31 cellular contexts compared by ENCODE assay signal in the genomic region with DNA sequence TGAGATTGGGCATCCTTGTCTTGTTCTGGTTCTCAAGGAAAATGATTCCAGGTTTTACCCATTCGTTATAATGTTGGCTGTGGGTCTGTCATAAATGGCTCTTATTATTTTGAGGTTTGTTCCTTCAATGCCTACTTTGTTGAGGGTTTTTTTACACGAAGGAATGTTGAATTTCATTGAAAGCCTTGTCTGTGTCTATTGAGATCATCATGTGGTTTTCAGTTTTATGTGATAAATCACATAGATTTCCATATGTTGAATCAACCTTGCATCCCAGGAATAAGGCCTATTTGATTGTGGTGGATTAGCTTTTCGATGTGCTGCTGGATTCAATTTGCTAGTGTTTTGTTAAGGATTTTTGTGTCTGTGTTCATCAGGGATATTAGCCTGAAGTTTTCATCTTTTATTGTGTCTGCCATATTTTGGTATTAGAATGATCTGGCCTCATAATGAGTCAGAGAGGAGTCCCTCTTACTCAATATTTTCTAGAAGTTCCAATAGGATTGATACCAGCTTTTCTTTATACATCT.
"Had no signal": no experiment of that assay in that cellular context is flagged by ENCODE, and none has a peak within 500 bp of the region (broad histone marks: within the 10 kb centered on the region; RNA-seq: fewer than 3 reads in every experiment).

No MANE protein-coding gene starts in this region.

- H3K9me3 ChIP-seq: esophagus squamous epithelium, lower lobe of right lung, ovary, psoas muscle, sigmoid colon, thoracic aorta, upper lobe of left lung had no signal

- FAIRE-seq: endometrium, urothelium cell line had no signal

- H3K27me3 ChIP-seq: esophagus squamous epithelium, foreskin keratinocyte, heart right ventricle, ovary, sigmoid colon, spleen, tibial nerve, upper lobe of left lung had no signal

- H3K27ac ChIP-seq: esophagus squamous epithelium, foreskin keratinocyte, heart right ventricle, lower lobe of right lung, ovary, psoas muscle, sigmoid colon, skin epidermis, spleen, thoracic aorta, tibial nerve, upper lobe of left lung had no signal

- H3K4me3 ChIP-seq: esophagus squamous epithelium, heart right ventricle, lower lobe of right lung, ovary, psoas muscle, sigmoid colon, skin epidermis, spleen, thoracic aorta, tibial nerve, upper lobe of left lung had no signal

- H3K4me1 Mint-ChIP-seq: immature natural killer cell, natural killer cell had no signal

- DNase-seq: cortex of kidney; effector memory CD8-positive, alpha-beta T cell; erythroblast; esophagus squamous epithelium; foreskin keratinocyte; glutamatergic neuron; heart right ventricle; hippocampal formation; immature natural killer cell; islet precursor cell; left ventricle myocardium superior; lower lobe of right lung; natural killer cell; occipital lobe; ovary; posterior cingulate gyrus; psoas muscle; right cardiac atrium; sigmoid colon; spleen; stimulated activated CD4-positive, alpha-beta T cell treated with anti-CD3 and anti-CD28 coated beads, Interleukin-4, amount 100 ng/mL, for 4 hours; stimulated activated naive CD8-positive, alpha-beta T cell treated with anti-CD3 and anti-CD28 coated beads, Interleukin-15, Interleukin-2, amounts not matched to agents 100 U/mL and 50 U/mL, for 24 hours; substantia nigra; upper lobe of left lung had no signal

- H3K27me3 Mint-ChIP-seq: effector memory CD8-positive, alpha-beta T cell; stimulated activated memory B cell treated with anti-CD40 and anti-IgM and Interleukin-4, amounts not matched to agents 10 μg/mL and 1 μg/mL and 100 μg/mL, for 72 hours had no signal

- H3K36me3 ChIP-seq: esophagus squamous epithelium, heart right ventricle, lower lobe of right lung, ovary, sigmoid colon, spleen, thoracic aorta, upper lobe of left lung had no signal

- H3K4me3 Mint-ChIP-seq: effector memory CD8-positive, alpha-beta T cell; immature natural killer cell; memory B cell; natural killer cell; stimulated activated memory B cell treated with anti-CD40 and anti-IgM and Interleukin-4, amounts not matched to agents 10 μg/mL and 1 μg/mL and 100 μg/mL, for 72 hours had no signal

- H3K4me1 ChIP-seq: esophagus squamous epithelium, foreskin keratinocyte, heart right ventricle, lower lobe of right lung, psoas muscle, sigmoid colon, spleen, tibial nerve, upper lobe of left lung had no signal

- H3K27ac Mint-ChIP-seq: effector memory CD8-positive, alpha-beta T cell; immature natural killer cell; memory B cell; natural killer cell; stimulated activated memory B cell treated with anti-CD40 and anti-IgM and Interleukin-4, amounts not matched to agents 10 μg/mL and 1 μg/mL and 100 μg/mL, for 72 hours had no signal
